In the genomic region with DNA sequence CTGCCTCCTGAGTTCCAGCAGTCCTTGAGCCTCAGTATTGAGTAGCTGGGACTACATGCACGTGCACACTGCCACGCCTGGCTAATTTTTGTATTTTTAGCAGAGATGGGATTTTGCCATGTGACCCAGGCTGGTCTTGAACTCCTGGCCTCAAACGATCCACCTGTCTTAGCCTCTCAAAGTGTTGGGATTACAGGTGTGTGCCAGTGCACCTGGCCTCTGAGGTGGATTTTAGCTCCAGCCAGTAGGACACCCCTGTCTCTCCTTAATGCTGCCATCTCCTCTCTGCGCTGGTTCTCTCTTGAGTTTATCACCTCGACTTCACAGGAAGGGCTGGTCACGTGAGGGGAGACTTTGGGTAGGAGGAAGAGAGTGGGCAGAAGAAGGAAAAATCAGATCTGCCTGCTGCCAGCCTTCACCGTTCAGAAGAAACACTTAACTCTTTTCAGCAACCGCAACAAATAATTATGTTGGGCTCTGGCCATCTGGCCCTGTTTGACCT, we compare ENCODE assay signal across 1 cellular context.
TF ChIP-seq lines count a peak whose summit lies in the region.

No MANE protein-coding gene starts in this region.

TF ChIP-seq in K562, 482 proteins besides CTCF, POLR2A, EP300 and RAD21:
- TF ChIP-seq, protein P1, sequence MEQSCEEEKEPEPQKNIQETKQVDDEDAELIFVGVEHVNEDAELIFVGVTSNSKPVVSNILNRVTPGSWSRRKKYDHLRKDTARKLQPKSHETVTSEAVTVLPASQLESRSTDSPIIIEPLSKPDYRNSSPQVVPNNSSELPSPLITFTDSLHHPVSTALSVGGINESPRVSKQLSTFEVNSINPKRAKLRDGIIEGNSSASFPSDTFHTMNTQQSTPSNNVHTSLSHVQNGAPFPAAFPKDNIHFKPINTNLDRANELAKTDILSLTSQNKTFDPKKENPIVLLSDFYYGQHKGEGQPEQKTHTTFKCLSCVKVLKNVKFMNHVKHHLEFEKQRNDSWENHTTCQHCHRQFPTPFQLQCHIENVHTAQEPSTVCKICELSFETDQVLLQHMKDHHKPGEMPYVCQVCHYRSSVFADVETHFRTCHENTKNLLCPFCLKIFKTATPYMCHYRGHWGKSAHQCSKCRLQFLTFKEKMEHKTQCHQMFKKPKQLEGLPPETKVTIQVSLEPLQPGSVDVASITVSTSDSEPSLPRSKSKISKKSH (CRISPR knock-in tag; IDR thresholded peaks at IDR 0.05) = no peak
- no peak for TF ChIP-seq STAT5B (CRISPR knock-in tag; IDR thresholded peaks at IDR 0.05)
- no peak for TF ChIP-seq RBM14 (IDR thresholded peaks at IDR 0.05; ENCODE audit: borderline replicate concordance, insufficient read depth, low read depth, low read length)
- no peak for TF ChIP-seq FOXO4 (CRISPR knock-in tag; IDR thresholded peaks at IDR 0.05)
- TF ChIP-seq, protein P2, sequence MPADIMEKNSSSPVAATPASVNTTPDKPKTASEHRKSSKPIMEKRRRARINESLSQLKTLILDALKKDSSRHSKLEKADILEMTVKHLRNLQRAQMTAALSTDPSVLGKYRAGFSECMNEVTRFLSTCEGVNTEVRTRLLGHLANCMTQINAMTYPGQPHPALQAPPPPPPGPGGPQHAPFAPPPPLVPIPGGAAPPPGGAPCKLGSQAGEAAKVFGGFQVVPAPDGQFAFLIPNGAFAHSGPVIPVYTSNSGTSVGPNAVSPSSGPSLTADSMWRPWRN (IDR thresholded peaks at IDR 0.05; ENCODE audit: low read depth) = no peak
- no peak for TF ChIP-seq SETDB1 (IDR thresholded peaks at IDR 0.05; ENCODE audit: low read length)
- TF ChIP-seq MXI1 (IDR thresholded peaks at IDR 0.05; ENCODE audit: low read depth, low read length) = no peak
- TF ChIP-seq, protein P3, sequence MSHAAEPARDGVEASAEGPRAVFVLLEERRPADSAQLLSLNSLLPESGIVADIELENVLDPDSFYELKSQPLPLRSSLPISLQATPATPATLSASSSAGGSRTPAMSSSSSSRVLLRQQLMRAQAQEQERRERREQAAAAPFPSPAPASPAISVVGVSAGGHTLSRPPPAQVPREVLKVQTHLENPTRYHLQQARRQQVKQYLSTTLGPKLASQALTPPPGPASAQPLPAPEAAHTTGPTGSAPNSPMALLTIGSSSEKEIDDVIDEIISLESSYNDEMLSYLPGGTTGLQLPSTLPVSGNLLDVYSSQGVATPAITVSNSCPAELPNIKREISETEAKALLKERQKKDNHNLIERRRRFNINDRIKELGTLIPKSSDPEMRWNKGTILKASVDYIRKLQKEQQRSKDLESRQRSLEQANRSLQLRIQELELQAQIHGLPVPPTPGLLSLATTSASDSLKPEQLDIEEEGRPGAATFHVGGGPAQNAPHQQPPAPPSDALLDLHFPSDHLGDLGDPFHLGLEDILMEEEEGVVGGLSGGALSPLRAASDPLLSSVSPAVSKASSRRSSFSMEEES (CRISPR knock-in tag; IDR thresholded peaks at IDR 0.05) = no peak
- TF ChIP-seq TARDBP (IDR thresholded peaks at IDR 0.05) = no peak
- no peak for TF ChIP-seq ZNF23 (CRISPR knock-in tag; IDR thresholded peaks at IDR 0.05)
